ENCODE assay signal across 9 cellular contexts in genomic region chr10:79239275-79239779, GRCh38.
A peak's percentile ranks its signal among the peaks of the same experiment; 100 is the strongest.
DNase-seq lines count a peak whose midpoint lies in the region; ATAC-seq, FAIRE-seq and TF ChIP-seq lines count a peak whose summit lies in the region.
"Had no signal": no experiment of that assay in that cellular context is flagged by ENCODE, and none has a peak within 500 bp of the region (broad histone marks: within the 10 kb centered on the region; RNA-seq: fewer than 3 reads in every experiment).

No MANE protein-coding gene starts in this region.

- dilution Hi-C loops in endothelial cell of umbilical vein (cut with MboI; ENCODE audit: extremely low pct_ligation_motif_present, low sequenced_read_pairs), result no loop called here

- no TSS peak for BruUV-seq in endothelial cell of umbilical vein (replicated peaks; lab: Mats Ljungman, UMichigan)

- peak; percentile 39 for DNase-seq in stimulated activated CD4-positive, alpha-beta T cell treated with anti-CD3 and anti-CD28 coated beads, Interleukin-1b, Interleukin-23, amount 100 ng/mL, for 48 hours
- DNase-seq in stimulated activated CD4-positive, alpha-beta T cell treated with anti-CD3 and anti-CD28 coated beads, Interleukin-2, amount 100 ng/mL, for 48 hours, result no peak
- DNase-seq in endothelial cell of umbilical vein (ENCODE audit: low read depth, low spot score), result no peak
- DNase-seq in mesothelial cell of epicardium (ENCODE audit: low spot score in 2 of 2, unreplicated experiment in 2 of 2), result no peak
- no peak for DNase-seq in NCI-H1436 (lab: John Stamatoyannopoulos, UW)
- no peak for DNase-seq in NOMO-1 treated with DMSO at 0.1 percent for 48 hours (lab: John Stamatoyannopoulos, UW; ENCODE audit: unreplicated experiment)
- DNase-seq: T-helper 17 cell had no signal

- H3K9me3 ChIP-seq in endothelial cell of umbilical vein (replicated peaks; ENCODE audit: control insufficient read depth, insufficient read depth, low read length), result no peaks in the 10 kb centered on the region

- peaks cover 8% of the 10 kb centered on the region for H3K79me2 ChIP-seq in endothelial cell of umbilical vein (ENCODE audit: control insufficient read depth, insufficient read depth, low read length)

- peaks cover 5% of the 10 kb centered on the region for H3K36me3 Mint-ChIP-seq in mesothelial cell of epicardium

- H2AFZ ChIP-seq in endothelial cell of umbilical vein (ENCODE audit: low read depth, low read length), result no peak overlapping the region

- no peaks in the 10 kb centered on the region for H3K27me3 ChIP-seq in endothelial cell of umbilical vein (ENCODE audit: control insufficient read depth in 2 of 2, insufficient read depth in 2 of 2, low read length in 2 of 2)

- no peaks in the 10 kb centered on the region for H3K9me1 ChIP-seq in endothelial cell of umbilical vein (replicated peaks; ENCODE audit: control insufficient read depth, extremely low read depth, insufficient read depth, low read length)

- H3K4me1 Mint-ChIP-seq in mesothelial cell of epicardium, result peaks cover 64% of the 10 kb centered on the region

- no peak for TF ChIP-seq POLR2A in endothelial cell of umbilical vein (IDR thresholded peaks at IDR 0.05; ENCODE audit: low read depth, low read length)

- POLR2A ChIA-PET in endothelial cell of umbilical vein (lab: Charles Lee), result no interaction called here

- no peaks in the 10 kb centered on the region for H3K27me3 Mint-ChIP-seq in mesothelial cell of epicardium (ENCODE audit: low read depth)
- H3K27me3 Mint-ChIP-seq: T-helper 17 cell had no signal

- H3K4me3 Mint-ChIP-seq in mesothelial cell of epicardium, result no peak overlapping the region
- H3K4me3 Mint-ChIP-seq: T-helper 17 cell had no signal

- intact Hi-C loops in endothelial cell of umbilical vein (cut with micrococcal nuclease), result no loop called here

- H3K36me3 ChIP-seq in endothelial cell of umbilical vein (ENCODE audit: control insufficient read depth in 2 of 2, extremely low read depth in 1 of 2, insufficient read depth in 2 of 2, low read length in 2 of 2), result no peaks in the 10 kb centered on the region

- CTCF ChIA-PET in endothelial cell of umbilical vein (lab: Charles Lee), result interaction anchor here (0.8 to 1.3 kb wide), 2 partner anchors 44 to 55 kb away, joined by 3 read pairs; no protein-coding TSS in a partner anchor

- H3K4me2 ChIP-seq in endothelial cell of umbilical vein (ENCODE audit: insufficient read depth, low read length), result no peak overlapping the region

- no peaks in the 10 kb centered on the region for H3K9me3 Mint-ChIP-seq in mesothelial cell of epicardium

- H3K27ac Mint-ChIP-seq in mesothelial cell of epicardium, result peak overlapping the region; percentile 87

- ATAC-seq in GM19351 (IDR thresholded peaks at IDR 0.05; ENCODE audit: unreplicated experiment), result no peak
- ATAC-seq in GM18868 (IDR thresholded peaks at IDR 0.05; ENCODE audit: unreplicated experiment), result no peak
- ATAC-seq: T-helper 17 cell had no signal

- peak; percentile 12 for FAIRE-seq in endothelial cell of umbilical vein (lab: Jason Lieb, UNC)

- no peak overlapping the region for H3K9ac ChIP-seq in endothelial cell of umbilical vein (replicated peaks; ENCODE audit: extremely low read depth, insufficient read depth, low read length)

- H4K20me1 ChIP-seq in endothelial cell of umbilical vein (replicated peaks; ENCODE audit: control insufficient read depth, extremely low read depth, insufficient read depth, low read length), result no peaks in the 10 kb centered on the region

- no peak overlapping the region for H3K4me3 ChIP-seq in endothelial cell of umbilical vein (replicated peaks in 1 of 3; ENCODE audit: insufficient read depth in 1 of 3, low read depth in 1 of 3, low read length in 3 of 3)

- H3K27ac ChIP-seq in endothelial cell of umbilical vein (ENCODE audit: insufficient read depth, low read depth, low read length), result no peak overlapping the region

- TF ChIP-seq CTCF in endothelial cell of umbilical vein (IDR thresholded peaks at IDR 0.05; ENCODE audit: extremely low read depth in 1 of 2, insufficient read depth in 1 of 2, low read depth in 1 of 2, low read length in 2 of 2) (no peak), mesothelial cell of epicardium (IDR thresholded peaks at IDR 0.05; ENCODE audit: unreplicated experiment) (no peak)

- H3K4me1 ChIP-seq in endothelial cell of umbilical vein (ENCODE audit: control insufficient read depth, extremely low read depth, insufficient read depth, low read length), result peaks cover 54% of the 10 kb centered on the region

TF ChIP-seq in endothelial cell of umbilical vein, 7 proteins besides CTCF, POLR2A, EP300 and RAD21:
- TF ChIP-seq EZH2 (IDR thresholded peaks at IDR 0.05; ENCODE audit: borderline replicate concordance, low read depth, low read length, severe bottlenecking) (no peak), MYC (IDR thresholded peaks at IDR 0.05; ENCODE audit: low read depth, low read length) (no peak), FOS (IDR thresholded peaks at IDR 0.05; ENCODE audit: borderline replicate concordance, insufficient read depth, low read length) (no peak), POLR2AphosphoS5 (IDR thresholded peaks at IDR 0.05; ENCODE audit: insufficient read depth, low read depth, low read length) (no peak), GATA2 (IDR thresholded peaks at IDR 0.05; ENCODE audit: insufficient read depth, insufficient read length, low read depth, low read length) (no peak), JUN (IDR thresholded peaks at IDR 0.05; ENCODE audit: borderline replicate concordance, insufficient read depth, insufficient read length, low read depth) (no peak)
- TF ChIP-seq, protein P1, sequence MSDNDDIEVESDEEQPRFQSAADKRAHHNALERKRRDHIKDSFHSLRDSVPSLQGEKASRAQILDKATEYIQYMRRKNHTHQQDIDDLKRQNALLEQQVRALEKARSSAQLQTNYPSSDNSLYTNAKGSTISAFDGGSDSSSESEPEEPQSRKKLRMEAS (IDR thresholded peaks at IDR 0.05; ENCODE audit: insufficient read depth, insufficient read length), result no peak
